In the genomic region with DNA sequence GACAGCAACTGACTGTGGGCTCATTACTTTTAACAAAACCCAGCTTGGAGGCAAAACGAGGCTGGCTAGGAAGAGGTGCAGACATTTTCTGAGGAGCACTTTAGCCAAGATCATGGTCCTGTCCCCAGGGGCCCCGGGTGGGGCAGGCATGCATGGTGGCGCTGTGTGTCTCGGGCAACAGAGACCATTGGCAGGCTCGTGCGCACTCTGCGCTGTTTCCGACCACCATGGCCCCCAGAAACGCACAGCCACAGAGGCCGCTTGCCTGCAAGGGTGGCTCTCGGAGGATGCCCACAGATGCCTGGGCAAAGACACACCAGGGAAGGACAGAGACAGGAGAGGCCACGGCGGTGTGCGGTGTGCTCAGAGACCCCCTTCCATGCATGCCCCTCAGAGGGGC, we compare ENCODE assay signal across 22 cellular contexts. TPM values are rescaled to one million over a fixed set of nuclear protein-coding genes. Genes with fewer than 3 reads are reported as not detected.
"Had no signal": no experiment of that assay in that cellular context is flagged by ENCODE, and none has a peak within 500 bp of the region (broad histone marks: within the 10 kb centered on the region; RNA-seq: fewer than 3 reads in every experiment).

No MANE protein-coding gene starts in this region.

- DNase-seq: Karpas-422, KBM-7, MM.1S, NCI-H1092 treated with DMSO at 0.1 percent for 48 hours, NCI-H1436, NCI-H187, NCI-H2029, NCI-H2081 treated with DMSO at 0.1 percent for 48 hours, NCI-H2171, NCI-H226, NCI-H446, NCI-H510A, NCI-H524 treated with DMSO at 0.1 percent for 48 hours, NCI-H69, NCI-H774, RPMI8226, SHP77 had no signal

- ATAC-seq: SK-N-SH treated with all-trans-retinoic acid at 6 μM for 48 hours had no signal

- FAIRE-seq: RCC 7860 had no signal

RNA-seq across cellular contexts. Expression of gene BHLHE23, which starts 6.7 kb away (rescaled TPM):
- total RNA-seq: HT-29, M059J, SK-MEL-5 had no signal

RNA-seq across cellular contexts. Expression of gene SLC17A9, which starts 47.5 kb away (rescaled TPM):
- total RNA-seq: M059J, SK-MEL-5 had no signal
